Comparison of ENCODE assay signal across 8 cellular contexts in genomic region chr19:41439441-41440222, GRCh38. TPM values are rescaled to one million over a fixed set of nuclear protein-coding genes. Genes with fewer than 3 reads are reported as not detected.
DNase-seq lines count a peak whose midpoint lies in the region; FAIRE-seq and TF ChIP-seq lines count a peak whose summit lies in the region.

DMAC2 (minus strand) TSS chr19:41439912; CDS start chr19:41439899, 13 bp downstream.

- H4K20me1 ChIP-seq in Loucy (ENCODE audit: insufficient read depth, low read length, poor library complexity, severe bottlenecking) (no peaks in the 10 kb centered on the region), neural cell (ENCODE audit: insufficient read depth) (no peaks in the 10 kb centered on the region)

- 0 to 1% (median 0%) methylated on average over 34 to 40 of the region's 40 CpGs for WGBS in stomach, 5 donors

- no peaks in the 10 kb centered on the region for H3F3A ChIP-seq in Loucy (ENCODE audit: low read depth)
- H3F3A ChIP-seq in neural cell (ENCODE audit: insufficient read depth, low read length, poor library complexity, severe bottlenecking): no peaks in the 10 kb centered on the region

- H3K9me3 ChIP-seq in Loucy (ENCODE audit: insufficient read depth, low read depth, low read length) (no peaks in the 10 kb centered on the region), neural cell (ENCODE audit: low read length) (no peaks in the 10 kb centered on the region), stomach (no peaks in the 10 kb centered on the region)

- TF ChIP-seq RAD21 in neural cell (conservative IDR thresholded peaks at IDR 0.05): peak; percentile 28

- H3K4me2 ChIP-seq in Loucy (ENCODE audit: low read depth, low read length, poor library complexity, severe bottlenecking) (peak within 1 kb of the TSS; percentile 91), neural cell (ENCODE audit: low read length) (peak within 1 kb of the TSS; percentile 68)

- H2AFZ ChIP-seq in Loucy (ENCODE audit: low read length) (peak within 1 kb of the TSS; percentile 85), neural cell (ENCODE audit: low read depth, low read length) (peak within 1 kb of the TSS; percentile 74)

- H3K4me3 ChIP-seq in H7 (ENCODE audit: insufficient read depth, low read depth, low read length) (peak within 1 kb of the TSS; percentile 79), Loucy (ENCODE audit: low read length, poor library complexity, severe bottlenecking) (peak within 1 kb of the TSS; percentile 89), fibroblast of villous mesenchyme (ENCODE audit: low read depth, low read length) (peak within 1 kb of the TSS; percentile 99), neural cell (ENCODE audit: low read length) (peak within 1 kb of the TSS; percentile 75), stomach (peak within 1 kb of the TSS; percentile 62 to 83 (median 80))

- peak within 1 kb of the TSS; percentile 87 for H3K27ac ChIP-seq in neural cell (ENCODE audit: low read length)
- H3K27ac ChIP-seq in stomach: peak within 1 kb of the TSS; percentile 88 to 99 (median 97)

- TF ChIP-seq CTCF in Loucy (conservative IDR thresholded peaks at IDR 0.05; ENCODE audit: low read length) (peak; percentile 72), fibroblast of villous mesenchyme (IDR thresholded peaks at IDR 0.05; ENCODE audit: insufficient read depth, low read depth, low read length) (peak; percentile 46), neural cell (IDR thresholded peaks at IDR 0.05; ENCODE audit: poor library complexity, severe bottlenecking) (peak; percentile 75), stomach (IDR thresholded peaks at IDR 0.05) (peak in 4 of 7 experiments; percentile 20 to 54 (median 39))

- H3K9ac ChIP-seq in Loucy (ENCODE audit: low read depth, low read length, poor library complexity, severe bottlenecking) (peak within 1 kb of the TSS; percentile 67), neural cell (ENCODE audit: low read length) (peak within 1 kb of the TSS; percentile 80)

- intact Hi-C loops in stomach (cut with DNase I; ENCODE audit: low total_unique reads): no loop called here

- peaks cover 4% of the 10 kb centered on the region for H3K36me3 ChIP-seq in H7 (replicated peaks; ENCODE audit: control insufficient read depth, insufficient read depth, low read length)
- no peaks in the 10 kb centered on the region for H3K36me3 ChIP-seq in Loucy (ENCODE audit: insufficient read depth, low read length)
- H3K36me3 ChIP-seq in neural cell (ENCODE audit: insufficient read depth, low read length): no peaks in the 10 kb centered on the region
- H3K36me3 ChIP-seq in stomach: peaks cover 11 to 36% (median 33%) of the 10 kb centered on the region in 4 donors

- peak; percentile 98 for FAIRE-seq in G401.6 (lab: Jason Lieb, UNC)

- H3K9me2 ChIP-seq in Loucy (replicated peaks; ENCODE audit: low read depth, low read length) (no peaks in the 10 kb centered on the region), neural cell (ENCODE audit: insufficient read depth, low read length) (no peaks in the 10 kb centered on the region)

- TF ChIP-seq EP300 in neural cell (conservative IDR thresholded peaks at IDR 0.05; ENCODE audit: poor library complexity, severe bottlenecking) (peak; percentile 54), stomach (IDR thresholded peaks at IDR 0.05) (no peak)

- TF ChIP-seq POLR2A in Raji (IDR thresholded peaks at IDR 0.05; ENCODE audit: insufficient read depth, low read depth, low read length) (peak; percentile 78), stomach (IDR thresholded peaks at IDR 0.05) (no peak)

- DNase-seq in H7: peak; percentile 98
- peak; percentile 91 for DNase-seq in activated T-helper 9 cell treated with anti-CD3 and anti-CD28 coated beads, Interleukin-2, amount 50 U/mL, for 16 hours (ENCODE audit: low read depth)
- DNase-seq in fibroblast of villous mesenchyme (ENCODE audit: low read depth): peak; percentile 98
- peak; percentile 99 for DNase-seq in stomach

- H3K4me1 ChIP-seq in Loucy (ENCODE audit: insufficient read depth, low read length, poor library complexity, severe bottlenecking): peaks cover 12% of the 10 kb centered on the region
- H3K4me1 ChIP-seq in stomach: peaks cover 0 to 20% (median 17%) of the 10 kb centered on the region in 4 donors

- peaks cover 17% of the 10 kb centered on the region; the same call in 1 of the 2 replicates for H3K79me2 ChIP-seq in Loucy (ENCODE audit: insufficient read depth, low read length)
- H3K79me2 ChIP-seq in neural cell (replicated peaks; ENCODE audit: insufficient read depth, low read length): peaks cover 9% of the 10 kb centered on the region

- no peaks in the 10 kb centered on the region for H3K27me3 ChIP-seq in H7 (ENCODE audit: control insufficient read depth, insufficient read depth, low read length)
- H3K27me3 ChIP-seq in Loucy (ENCODE audit: insufficient read depth, low read length, poor library complexity, severe bottlenecking): no peaks in the 10 kb centered on the region
- H3K27me3 ChIP-seq in neural cell (ENCODE audit: insufficient read depth, low read depth, low read length): no peaks in the 10 kb centered on the region
- peaks cover 0 to 27% (median 0%) of the 10 kb centered on the region in 3 donors for H3K27me3 ChIP-seq in stomach

TF ChIP-seq in neural cell, 6 proteins besides CTCF, POLR2A, EP300 and RAD21:
- peak; percentile 46 for TF ChIP-seq SMC3 (conservative IDR thresholded peaks at IDR 0.05; ENCODE audit: poor library complexity)
- TF ChIP-seq TAF1 (IDR thresholded peaks at IDR 0.05; ENCODE audit: low read depth): peak; percentile 82
- peak; percentile 84 for TF ChIP-seq POLR2AphosphoS5 (IDR thresholded peaks at IDR 0.05)
- TF ChIP-seq EZH2 (IDR thresholded peaks at IDR 0.05; ENCODE audit: borderline replicate concordance, insufficient read depth, low read length, poor library complexity, severe bottlenecking): no peak
- TF ChIP-seq REST (IDR thresholded peaks at IDR 0.05; ENCODE audit: borderline replicate concordance): peak; percentile 79
- peak; percentile 95 for TF ChIP-seq MXI1 (conservative IDR thresholded peaks at IDR 0.05; ENCODE audit: poor library complexity, severe bottlenecking)

RNA-seq across cellular contexts. Expression of gene DMAC2, which starts in this region (rescaled TPM):
- 80.0 and 96.0 TPM in 2 replicates for total RNA-seq in H7 (2014; rRNA removed; shearing (Covaris generic))
- 39.3 and 43.2 TPM in 2 replicates for total RNA-seq in fibroblast of villous mesenchyme
- polyA plus RNA-seq in neural cell: 59.8 and 62.2 TPM in 2 replicates
- 33.4 and 36.8 TPM in 2 replicates for polyA minus RNA-seq in neural cell
- 10 to 100 TPM in 4 of 5 donors, 1 to 10 TPM in 1; 8.2 to 50.0 (median 36.4) TPM for total RNA-seq in stomach
- 10 to 100 TPM; 44.1 to 50.9 (median 48.1) TPM for polyA plus RNA-seq in stomach

Comparison
In these comparisons a context has a peak if more than half of its experiments do, and no peak if none do; other contexts are left out.
1. Peak in every context shown above with its lines: DNase-seq, H3K4me3 ChIP-seq and H3K27ac ChIP-seq.